ENCODE assay signal across 12 cellular contexts in genomic region chr22:18574555-18574954, GRCh38. TPM values are rescaled to one million over a fixed set of nuclear protein-coding genes. Genes with fewer than 3 reads are reported as not detected.
DNase-seq lines count a peak whose midpoint lies in the region; ATAC-seq, FAIRE-seq and TF ChIP-seq lines count a peak whose summit lies in the region.
"Not testable (repeated sequence)": the region's sequence is repeated elsewhere in the genome, so short reads cannot be mapped to it uniquely, and the experiment has no call there.
"Had no signal": no experiment of that assay in that cellular context is flagged by ENCODE, and none has a peak within 500 bp of the region (broad histone marks: within the 10 kb centered on the region; RNA-seq: fewer than 3 reads in every experiment).

No MANE protein-coding gene starts in this region.

- not testable (repeated sequence) for TF ChIP-seq EP300 in GM12878 (IDR thresholded peaks at IDR 0.05; ENCODE audit: borderline replicate concordance in 1 of 2, control insufficient read depth in 1 of 2, low read depth in 2 of 2, low read length in 2 of 2)

- H3K27ac ChIP-seq in DND-41 (ENCODE audit: low read length); GM12878 (ENCODE audit: control insufficient read depth, insufficient read depth); heart left ventricle; right lobe of liver: not testable (repeated sequence)

- H3K9ac ChIP-seq in DND-41 (ENCODE audit: low read depth, low read length); GM12878 (ENCODE audit: control insufficient read depth, insufficient read depth, low read length): not testable (repeated sequence)

- not testable (repeated sequence) for BruUV-seq in GM12878 (replicated peaks; lab: Mats Ljungman, UMichigan)

- H2AFZ ChIP-seq in DND-41 (ENCODE audit: low read depth, low read length); GM12878 (ENCODE audit: control insufficient read depth, low read depth, low read length): not testable (repeated sequence)

- H3K79me2 ChIP-seq in DND-41 (ENCODE audit: insufficient read depth, low read length); GM12878 (ENCODE audit: control insufficient read depth, insufficient read depth, low read length): not testable (repeated sequence)

- CTCF ChIA-PET in activated CD8-positive, alpha-beta T cell treated with anti-CD3 and anti-CD28 coated beads, Interleukin-2, amount 10 ng/mL, durations not matched to agents 7 days and 5 days (lab: Charles Lee); GM12878 (lab: Yijun Ruan, JAX): not testable (repeated sequence)

- not testable (repeated sequence) for H3K4me3 Mint-ChIP-seq in activated CD8-positive, alpha-beta T cell treated with anti-CD3 and anti-CD28 coated beads, Interleukin-2, amount 10 ng/mL, durations not matched to agents 7 days and 5 days; natural killer cell

- not testable (repeated sequence) for H3K4me2 ChIP-seq in DND-41 (ENCODE audit: insufficient read depth, low read length); GM12878 (ENCODE audit: control insufficient read depth, insufficient read depth)

- H4K20me1 ChIP-seq in DND-41 (ENCODE audit: insufficient read depth, low read length); GM12878 (ENCODE audit: control insufficient read depth, insufficient read depth): not testable (repeated sequence)

- WGBS in GM12878 (ENCODE audit: insufficient coverage, insufficient replicate concordance, low lambda C conversion rate, missing lambda C conversion rate): 0% methylated on average over 2 of the region's 13 CpGs
- WGBS in heart left ventricle, 4 donors: no CpG with 5 or more reads among the region's 13 CpGs
- no CpG with 5 or more reads among the region's 13 CpGs for WGBS in right lobe of liver (ENCODE audit: insufficient coverage, low coverage, low lambda C conversion rate, missing lambda C conversion rate)

- not testable (repeated sequence) for H3K4me3 ChIP-seq in DND-41 (ENCODE audit: low read depth in 1 of 2, low read length in 2 of 2); GM12878; heart left ventricle; right lobe of liver

- in situ Hi-C loops in GM12878 (cut with MboI): not testable (repeated sequence)

- not testable (repeated sequence) for H3K27ac Mint-ChIP-seq in activated CD8-positive, alpha-beta T cell treated with anti-CD3 and anti-CD28 coated beads, Interleukin-2, amount 10 ng/mL, durations not matched to agents 7 days and 5 days; natural killer cell

- not testable (repeated sequence) for TF ChIP-seq POLR2A in GM12878 (IDR thresholded peaks at IDR 0.05; ENCODE audit: low read depth, low read length); heart left ventricle (IDR thresholded peaks at IDR 0.05); right lobe of liver (IDR thresholded peaks at IDR 0.05)

- SMC1A ChIA-PET in GM12878 (lab: Charles Lee; ENCODE audit: uncharacterized antibody, unreplicated experiment): not testable (repeated sequence)

- DNase-seq in DND-41; activated CD8-positive, alpha-beta T cell treated with anti-CD3 and anti-CD28 coated beads, Interleukin-2, amount 10 ng/mL, durations not matched to agents 7 days and 5 days; GM12878 (ENCODE audit: low read depth, low spot score); heart left ventricle; right lobe of liver; natural killer cell; stimulated activated naive CD8-positive, alpha-beta T cell treated with anti-CD3 and anti-CD28 coated beads, Interleukin-15, Interleukin-2, amounts not matched to agents 100 U/mL and 50 U/mL, for 24 hours: not testable (repeated sequence)

- not testable (repeated sequence) for FAIRE-seq in GM12878 (lab: Jason Lieb, UNC)

- POLR2A ChIA-PET in activated CD8-positive, alpha-beta T cell treated with anti-CD3 and anti-CD28 coated beads, Interleukin-2, amount 10 ng/mL, durations not matched to agents 7 days and 5 days (lab: Charles Lee); GM12878 (lab: Charles Lee): not testable (repeated sequence)

- TF ChIP-seq RAD21 in GM12878 (IDR thresholded peaks at IDR 0.05; ENCODE audit: insufficient read depth, low read depth, low read length): not testable (repeated sequence)

- RAD21 ChIA-PET in GM12878 (lab: Charles Lee; ENCODE audit: unreplicated experiment): not testable (repeated sequence)

- intact Hi-C loops in GM12878 (cut with micrococcal nuclease; ENCODE audit: unreplicated experiment); heart left ventricle (cut with DNase I); right lobe of liver (cut with DNase I); natural killer cell (cut with micrococcal nuclease): not testable (repeated sequence)

- H3K9me3 ChIP-seq in DND-41 (ENCODE audit: insufficient read depth, low read length, severe bottlenecking); GM12878 (replicated peaks; ENCODE audit: control insufficient read depth, insufficient read depth, low read length); heart left ventricle; right lobe of liver: not testable (repeated sequence)

- ATAC-seq in DND-41 (ENCODE audit: insufficient read depth, low read depth): peak; percentile 39
- peak; percentile 85 for ATAC-seq in SK-N-SH treated with all-trans-retinoic acid at 6 μM for 48 hours
- ATAC-seq in activated CD8-positive, alpha-beta T cell treated with anti-CD3 and anti-CD28 coated beads, Interleukin-2, amount 10 ng/mL, durations not matched to agents 7 days and 5 days: peak; percentile 66
- ATAC-seq in GM12878: peak; percentile 89
- peak in 3 of 4 donors; percentile 26 to 43 (median 36) for ATAC-seq in heart left ventricle
- peak; percentile 73 to 88 (median 80) for ATAC-seq in right lobe of liver
- ATAC-seq in natural killer cell: peak; percentile 80 to 88 (median 82)
- ATAC-seq in stimulated activated naive CD8-positive, alpha-beta T cell treated with anti-CD3 and anti-CD28 coated beads, Interleukin-15, Interleukin-2, amounts not matched to agents 100 U/mL and 50 U/mL, for 24 hours: peak; percentile 58

- not testable (repeated sequence) for H3K36me3 ChIP-seq in DND-41 (ENCODE audit: insufficient read depth, low read length); GM12878 (ENCODE audit: control insufficient read depth in 2 of 2, insufficient read depth in 2 of 2, low read length in 1 of 2); heart left ventricle; right lobe of liver

- not testable (repeated sequence) for H3K27me3 ChIP-seq in DND-41 (ENCODE audit: insufficient read depth, low read length, poor library complexity); GM12878 (replicated peaks in 1 of 2; ENCODE audit: control insufficient read depth in 2 of 2, insufficient read depth in 2 of 2, low read length in 1 of 2); heart left ventricle; right lobe of liver

- not testable (repeated sequence) for H3K4me1 ChIP-seq in DND-41 (ENCODE audit: insufficient read depth, low read length); GM12878 (ENCODE audit: control insufficient read depth, insufficient read depth, low read length); heart left ventricle; right lobe of liver

- TF ChIP-seq CTCF in DND-41 (IDR thresholded peaks at IDR 0.05; ENCODE audit: borderline replicate concordance, extremely low read depth, low read length, poor library complexity, severe bottlenecking); GM12878 (IDR thresholded peaks at IDR 0.05 in 2 of 3, conservative IDR thresholded peaks at IDR 0.05 in 1 of 3; ENCODE audit: control insufficient read depth in 2 of 3, extremely low read depth in 1 of 3, insufficient read depth in 1 of 3, low read depth in 3 of 3, low read length in 3 of 3); heart left ventricle (IDR thresholded peaks at IDR 0.05); right lobe of liver (IDR thresholded peaks at IDR 0.05); natural killer cell (IDR thresholded peaks at IDR 0.05): not testable (repeated sequence)

- H3K9me3 Mint-ChIP-seq in activated CD8-positive, alpha-beta T cell treated with anti-CD3 and anti-CD28 coated beads, Interleukin-2, amount 10 ng/mL, durations not matched to agents 7 days and 5 days (ENCODE audit: insufficient read depth); natural killer cell: not testable (repeated sequence)

- H3K27me3 Mint-ChIP-seq in activated CD8-positive, alpha-beta T cell treated with anti-CD3 and anti-CD28 coated beads, Interleukin-2, amount 10 ng/mL, durations not matched to agents 7 days and 5 days (ENCODE audit: low read depth); natural killer cell (ENCODE audit: low read depth in 2 of 2): not testable (repeated sequence)

- H3K36me3 Mint-ChIP-seq in activated CD8-positive, alpha-beta T cell treated with anti-CD3 and anti-CD28 coated beads, Interleukin-2, amount 10 ng/mL, durations not matched to agents 7 days and 5 days (ENCODE audit: low read depth); natural killer cell: not testable (repeated sequence)

- H3K4me1 Mint-ChIP-seq in activated CD8-positive, alpha-beta T cell treated with anti-CD3 and anti-CD28 coated beads, Interleukin-2, amount 10 ng/mL, durations not matched to agents 7 days and 5 days (ENCODE audit: low read depth); natural killer cell: not testable (repeated sequence)

RNA-seq across cellular contexts. Expression of gene RIMBP3, which starts 37.2 kb away (rescaled TPM):
- total RNA-seq in activated CD8-positive, alpha-beta T cell treated with anti-CD3 and anti-CD28 coated beads, Interleukin-2, amount 10 ng/mL, durations not matched to agents 7 days and 5 days: under 1 TPM; 0.37 to 0.40 TPM
- total RNA-seq in GM12878 (2013; cell fraction: nucleolus; rRNA removed): 0.86 and 1.5 TPM in 2 replicates
- total RNA-seq in GM12878 (2014; rRNA removed) (0.23 and 0.27 TPM in 2 replicates), GM12878 (2014; rRNA removed; fragmentation: Illumina TruSeq; extraction: Trizol) (0.09 and 0.13 TPM in 2 replicates), GM12878 (2021) (0.28 and 0.29 TPM in 2 replicates), heart left ventricle (under 1 TPM in 8 of 9 donors, not detected in 1; 0.05 to 0.43 (median 0.26) TPM), right lobe of liver (under 1 TPM in 3 of 6 experiments, not detected in 3; 0.04 to 0.18 (median 0.06) TPM), natural killer cell (1 to 10 TPM in 1 of 3 donors, under 1 TPM in 2; 0.30 to 1.1 (median 0.42) TPM)
- polyA plus RNA-seq in GM12878 (2011; ENCODE audit: low read depth): 0.04 TPM
- polyA plus RNA-seq in GM12878 (2011; rRNA removed) (0.04 and 0.05 TPM in 2 replicates), GM12878 (2014; fragmentation: Illumina TruSeq; extraction: Trizol) (0.08 and 0.15 TPM in 2 replicates), GM12878 (2014; fragmentation: Nextera tagmentation; extraction: Ambion mirVana) (under 1 TPM in 1 of 2 experiments, not detected in 1; 0.02 TPM), GM12878 (2014; rRNA removed) (0.09 and 0.13 TPM in 2 replicates), GM12878 (2016; fragmentation: Nextera tagmentation; extraction: Ambion mirVana) (under 1 TPM; 0.43 to 0.45 TPM), heart left ventricle (under 1 TPM in 1 of 2 donors, not detected in 1; 0.04 TPM)
- polyA plus RNA-seq in GM12878 (2011; cell fraction: cytosol; rRNA removed): 0.07 and 0.10 TPM in 2 replicates
- 0.29 and 0.33 TPM in 2 replicates for polyA plus RNA-seq in GM12878 (2011; cell fraction: nucleus; rRNA removed)
- 0.08 and 0.15 TPM in 2 replicates for polyA plus RNA-seq in GM12878 (2012)
- 0.72 and 0.80 TPM in 2 replicates for polyA minus RNA-seq in GM12878 (2011; rRNA and poly(A)+ RNA removed)
- 0.21 TPM in 1 of 2 replicates, not detected in the other for polyA minus RNA-seq in GM12878 (2011; cell fraction: cytosol; rRNA and poly(A)+ RNA removed)
- polyA minus RNA-seq in GM12878 (2011; cell fraction: nucleus; rRNA and poly(A)+ RNA removed): 0.36 and 0.67 TPM in 2 replicates

RNA-seq across cellular contexts. Expression of gene TMEM191B, which starts 47.0 kb away (rescaled TPM):
- under 1 TPM in 1 of 2 experiments, not detected in 1; 0.94 TPM for total RNA-seq in activated CD8-positive, alpha-beta T cell treated with anti-CD3 and anti-CD28 coated beads, Interleukin-2, amount 10 ng/mL, durations not matched to agents 7 days and 5 days
- 3.7 and 4.8 TPM in 2 replicates for total RNA-seq in GM12878 (2013; cell fraction: nucleolus; rRNA removed)
- 0.96 and 1.0 TPM in 2 replicates for total RNA-seq in GM12878 (2014; rRNA removed)
- total RNA-seq in GM12878 (2014; rRNA removed; fragmentation: Illumina TruSeq; extraction: Trizol): not detected in 2 replicates
- total RNA-seq in GM12878 (2021): 0.48 and 2.2 TPM in 2 replicates
- polyA plus RNA-seq in GM12878 (2011; ENCODE audit: low read depth): 12.9 TPM
- polyA plus RNA-seq in GM12878 (2011; rRNA removed): 0.63 and 1.5 TPM in 2 replicates
- polyA plus RNA-seq in GM12878 (2011; cell fraction: cytosol; rRNA removed): 2.4 and 7.4 TPM in 2 replicates
- polyA plus RNA-seq in GM12878 (2011; cell fraction: nucleus; rRNA removed): 43.6 and 52.3 TPM in 2 replicates
- polyA plus RNA-seq in GM12878 (2012): 2.5 and 3.0 TPM in 2 replicates
- polyA plus RNA-seq in GM12878 (2014; fragmentation: Illumina TruSeq; extraction: Trizol): not detected in 2 replicates
- not detected for polyA plus RNA-seq in GM12878 (2014; fragmentation: Nextera tagmentation; extraction: Ambion mirVana)
- polyA plus RNA-seq in GM12878 (2014; rRNA removed): 1.9 and 3.1 TPM in 2 replicates
- 1 to 10 TPM in 1 of 2 experiments, under 1 TPM in 1; 0.67 to 1.0 TPM for polyA plus RNA-seq in GM12878 (2016; fragmentation: Nextera tagmentation; extraction: Ambion mirVana)
- polyA minus RNA-seq in GM12878 (2011; rRNA and poly(A)+ RNA removed): 0.57 TPM in 1 of 2 replicates, not detected in the other
- polyA minus RNA-seq in GM12878 (2011; cell fraction: cytosol; rRNA and poly(A)+ RNA removed): not detected in 2 replicates
- 0.48 and 0.77 TPM in 2 replicates for polyA minus RNA-seq in GM12878 (2011; cell fraction: nucleus; rRNA and poly(A)+ RNA removed)
- 1 to 10 TPM in 4 of 9 donors, under 1 TPM in 2, not detected in 3; 0.66 to 2.1 (median 1.1) TPM for total RNA-seq in heart left ventricle
- under 1 TPM in 1 of 2 donors, not detected in 1; 0.65 TPM for polyA plus RNA-seq in heart left ventricle
- total RNA-seq in right lobe of liver: 1 to 10 TPM in 1 of 6 experiments, under 1 TPM in 2, not detected in 3; 0.17 to 1.1 (median 0.88) TPM
- total RNA-seq in natural killer cell: 1 to 10 TPM; 1.6 to 8.5 (median 6.5) TPM

RNA-seq across cellular contexts. Expression of gene GGTLC3, which starts 56.6 kb away (rescaled TPM):
- total RNA-seq in activated CD8-positive, alpha-beta T cell treated with anti-CD3 and anti-CD28 coated beads, Interleukin-2, amount 10 ng/mL, durations not matched to agents 7 days and 5 days: not detected
- not detected in 2 replicates for total RNA-seq in GM12878 (2013; cell fraction: nucleolus; rRNA removed)
- total RNA-seq in GM12878 (2014; rRNA removed): not detected in 2 replicates
- not detected in 2 replicates for total RNA-seq in GM12878 (2014; rRNA removed; fragmentation: Illumina TruSeq; extraction: Trizol)
- not detected in 2 replicates for total RNA-seq in GM12878 (2021)
- not detected for polyA plus RNA-seq in GM12878 (2011; ENCODE audit: low read depth)
- polyA plus RNA-seq in GM12878 (2011; rRNA removed): not detected in 2 replicates
- polyA plus RNA-seq in GM12878 (2011; cell fraction: cytosol; rRNA removed): not detected in 2 replicates
- polyA plus RNA-seq in GM12878 (2011; cell fraction: nucleus; rRNA removed): not detected in 2 replicates
- polyA plus RNA-seq in GM12878 (2012): not detected in 2 replicates
- not detected in 2 replicates for polyA plus RNA-seq in GM12878 (2014; fragmentation: Illumina TruSeq; extraction: Trizol)
- polyA plus RNA-seq in GM12878 (2014; fragmentation: Nextera tagmentation; extraction: Ambion mirVana): not detected
- 0.08 TPM in 1 of 2 replicates, not detected in the other for polyA plus RNA-seq in GM12878 (2014; rRNA removed)
- not detected for polyA plus RNA-seq in GM12878 (2016; fragmentation: Nextera tagmentation; extraction: Ambion mirVana)
- polyA minus RNA-seq in GM12878 (2011; rRNA and poly(A)+ RNA removed): not detected in 2 replicates
- polyA minus RNA-seq in GM12878 (2011; cell fraction: cytosol; rRNA and poly(A)+ RNA removed): not detected in 2 replicates
- not detected in 2 replicates for polyA minus RNA-seq in GM12878 (2011; cell fraction: nucleus; rRNA and poly(A)+ RNA removed)
- not detected for total RNA-seq in heart left ventricle
- not detected for polyA plus RNA-seq in heart left ventricle
- total RNA-seq in right lobe of liver: not detected
- not detected for total RNA-seq in natural killer cell
- total RNA-seq: H1, K562, PC-9 had no signal
- polyA plus RNA-seq: A549, H1, K562 had no signal

Comparison
In these comparisons a context has a peak if more than half of its experiments do, and no peak if none do; other contexts are left out.
1. ATAC-seq: peak in every context shown above with its lines; median percentile 89 in GM12878; 85 in SK-N-SH treated with all-trans-retinoic acid at 6 μM for 48 hours; 82 in natural killer cell; 80 in right lobe of liver; 66 in activated CD8-positive, alpha-beta T cell treated with anti-CD3 and anti-CD28 coated beads, Interleukin-2, amount 10 ng/mL, durations not matched to agents 7 days and 5 days; 58 in stimulated activated naive CD8-positive, alpha-beta T cell treated with anti-CD3 and anti-CD28 coated beads, Interleukin-15, Interleukin-2, amounts not matched to agents 100 U/mL and 50 U/mL, for 24 hours; 39 in DND-41; 36 in heart left ventricle.